ENCODE assay signal across 8 cellular contexts in genomic region chr14:89351958-89352404, GRCh38.
DNase-seq lines count a peak whose midpoint lies in the region; ATAC-seq and TF ChIP-seq lines count a peak whose summit lies in the region.

No MANE protein-coding gene starts in this region.

- H3K36me3 Mint-ChIP-seq in activated T-cell treated with anti-CD3 and anti-CD28 coated beads, Interleukin-2, amount 50 U/mL, for 24 hours (ENCODE audit: low read depth): peaks cover 53% of the 10 kb centered on the region
- peaks cover 46% of the 10 kb centered on the region for H3K36me3 Mint-ChIP-seq in activated CD8-positive, alpha-beta T cell treated with anti-CD3 and anti-CD28 coated beads, Interleukin-2, amount 10 ng/mL, durations not matched to agents 7 days and 5 days (ENCODE audit: low read depth)

- no peak for ATAC-seq in activated CD8-positive, alpha-beta T cell treated with anti-CD3 and anti-CD28 coated beads, Interleukin-2, amount 10 ng/mL, durations not matched to agents 7 days and 5 days
- ATAC-seq in left lung (peak; percentile 36), GM18909 (IDR thresholded peaks at IDR 0.05; ENCODE audit: poor library complexity, unreplicated experiment) (no peak), GM21529 (IDR thresholded peaks at IDR 0.05; ENCODE audit: unreplicated experiment) (no peak)

- no peaks in the 10 kb centered on the region for H3K27me3 Mint-ChIP-seq in activated T-cell treated with anti-CD3 and anti-CD28 coated beads, Interleukin-2, amount 50 U/mL, for 24 hours
- no peaks in the 10 kb centered on the region for H3K27me3 Mint-ChIP-seq in activated CD8-positive, alpha-beta T cell treated with anti-CD3 and anti-CD28 coated beads, Interleukin-2, amount 10 ng/mL, durations not matched to agents 7 days and 5 days (ENCODE audit: low read depth)

- H3K9ac ChIP-seq in subcutaneous abdominal adipose tissue (ENCODE audit: low read length in 5 of 5): peak overlapping the region in 2 of 5 donors; percentile 1 to 23

- no peaks in the 10 kb centered on the region for H3K9me3 Mint-ChIP-seq in activated T-cell treated with anti-CD3 and anti-CD28 coated beads, Interleukin-2, amount 50 U/mL, for 24 hours
- H3K9me3 Mint-ChIP-seq in activated CD8-positive, alpha-beta T cell treated with anti-CD3 and anti-CD28 coated beads, Interleukin-2, amount 10 ng/mL, durations not matched to agents 7 days and 5 days (ENCODE audit: insufficient read depth): peaks cover 7% of the 10 kb centered on the region

- H3K36me3 ChIP-seq in left lung: peaks cover 0 to 14% of the 10 kb centered on the region in 2 donors
- H3K36me3 ChIP-seq in subcutaneous abdominal adipose tissue (ENCODE audit: control insufficient read depth in 5 of 5, insufficient read depth in 5 of 5, low read length in 5 of 5): peaks cover 5 to 27% (median 21%) of the 10 kb centered on the region in 5 donors

- H3K4me1 ChIP-seq in left lung: peaks cover 20 to 33% of the 10 kb centered on the region in 2 donors
- peaks cover 0 to 42% (median 27%) of the 10 kb centered on the region in 5 donors for H3K4me1 ChIP-seq in subcutaneous abdominal adipose tissue (ENCODE audit: control insufficient read depth in 5 of 5, insufficient read depth in 5 of 5, low read length in 5 of 5)

- intact Hi-C loops in left lung (cut with DNase I): no loop called here

- peak overlapping the region; percentile 70 for H3K4me3 Mint-ChIP-seq in activated T-cell treated with anti-CD3 and anti-CD28 coated beads, Interleukin-2, amount 50 U/mL, for 24 hours
- peak overlapping the region; percentile 75 for H3K4me3 Mint-ChIP-seq in activated CD8-positive, alpha-beta T cell treated with anti-CD3 and anti-CD28 coated beads, Interleukin-2, amount 10 ng/mL, durations not matched to agents 7 days and 5 days

- no peaks in the 10 kb centered on the region for H3K9me3 ChIP-seq in left lung
- no peaks in the 10 kb centered on the region for H3K9me3 ChIP-seq in subcutaneous abdominal adipose tissue (ENCODE audit: control insufficient read depth in 5 of 5, low read length in 5 of 5)

- no peaks in the 10 kb centered on the region for H3K27me3 ChIP-seq in left lung
- no peaks in the 10 kb centered on the region for H3K27me3 ChIP-seq in subcutaneous abdominal adipose tissue (ENCODE audit: control insufficient read depth in 5 of 5, insufficient read depth in 4 of 5, low read length in 5 of 5)

- H3K27ac ChIP-seq in left lung (peak overlapping the region; percentile 65 to 74), subcutaneous abdominal adipose tissue (ENCODE audit: low read depth, low read length) (peak overlapping the region; percentile 63)

- TF ChIP-seq CTCF in left lung (IDR thresholded peaks at IDR 0.05): no peak

- H3K4me3 ChIP-seq in left lung (no peak overlapping the region), subcutaneous abdominal adipose tissue (ENCODE audit: low read depth in 1 of 5, low read length in 5 of 5) (peak overlapping the region in 1 of 5 donors; percentile 4)

- CTCF ChIA-PET in activated CD8-positive, alpha-beta T cell treated with anti-CD3 and anti-CD28 coated beads, Interleukin-2, amount 10 ng/mL, durations not matched to agents 7 days and 5 days (lab: Charles Lee): interaction anchor here (0.9 to 1.2 kb wide), 3 partner anchors 75 to 414 kb away, joined by 3 to 4 read pairs (median 4); no protein-coding TSS in a partner anchor

- POLR2A ChIA-PET in activated CD8-positive, alpha-beta T cell treated with anti-CD3 and anti-CD28 coated beads, Interleukin-2, amount 10 ng/mL, durations not matched to agents 7 days and 5 days (lab: Charles Lee): interaction anchor here (1.8 kb wide), 1 partner anchor 13 kb away, joined by 6 read pairs; no protein-coding TSS in a partner anchor

- H3K27ac Mint-ChIP-seq in activated T-cell treated with anti-CD3 and anti-CD28 coated beads, Interleukin-2, amount 50 U/mL, for 24 hours: peak overlapping the region; percentile 94
- H3K27ac Mint-ChIP-seq in activated CD8-positive, alpha-beta T cell treated with anti-CD3 and anti-CD28 coated beads, Interleukin-2, amount 10 ng/mL, durations not matched to agents 7 days and 5 days: peak overlapping the region; percentile 95

- H3K4me1 Mint-ChIP-seq in activated T-cell treated with anti-CD3 and anti-CD28 coated beads, Interleukin-2, amount 50 U/mL, for 24 hours (ENCODE audit: low read depth): peaks cover 70% of the 10 kb centered on the region
- H3K4me1 Mint-ChIP-seq in activated CD8-positive, alpha-beta T cell treated with anti-CD3 and anti-CD28 coated beads, Interleukin-2, amount 10 ng/mL, durations not matched to agents 7 days and 5 days (ENCODE audit: low read depth): peaks cover 51% of the 10 kb centered on the region

- no peak for DNase-seq in activated T-cell treated with anti-CD3 and anti-CD28 coated beads, Interleukin-2, amount 50 U/mL, for 24 hours
- DNase-seq in activated T-cell treated with anti-CD3 and anti-CD28 coated beads, Interleukin-2, amount 50 U/mL, for 48 hours: no peak
- DNase-seq in activated CD8-positive, alpha-beta T cell treated with anti-CD3 and anti-CD28 coated beads, Interleukin-2, amount 10 ng/mL, durations not matched to agents 7 days and 5 days: no peak
- DNase-seq in left lung: no peak
- DNase-seq in UCSD-AML1 (lab: John Stamatoyannopoulos, UW; ENCODE audit: unreplicated experiment): no peak
